8 cellular contexts compared by ENCODE assay signal in the genomic region with DNA sequence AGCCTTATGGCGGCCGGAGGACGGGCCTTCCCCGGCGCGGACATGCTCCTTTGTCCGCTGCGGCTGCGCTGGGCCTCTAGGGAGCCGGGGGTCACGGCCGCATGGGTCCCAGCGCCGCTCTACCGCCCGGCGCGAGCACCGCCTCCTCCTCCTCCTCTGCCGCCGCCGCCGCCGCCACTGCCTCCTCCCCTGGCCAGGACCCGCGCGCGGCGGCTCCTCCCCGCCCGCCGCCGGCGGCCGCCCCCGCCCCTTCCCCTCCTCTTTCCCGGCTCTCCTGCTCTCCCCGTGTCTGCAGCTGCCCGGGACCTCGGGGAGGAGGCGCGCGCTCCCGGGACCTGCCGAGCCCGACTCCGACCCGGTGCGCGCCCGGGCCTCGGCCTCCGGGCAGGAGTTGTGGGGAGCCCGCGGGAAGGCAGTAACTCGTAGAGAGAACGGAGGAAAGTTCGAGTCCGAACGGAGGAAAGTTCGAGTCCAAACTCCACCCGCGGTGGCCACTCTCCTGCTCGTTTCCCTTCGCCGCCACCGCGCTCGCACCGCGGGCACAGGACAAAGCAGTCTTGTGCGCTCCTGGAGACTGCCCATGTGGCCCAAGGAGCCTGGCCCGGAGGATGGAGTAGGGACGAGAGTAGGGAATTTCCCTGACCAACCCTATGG. TPM values are rescaled to one million over a fixed set of nuclear protein-coding genes. Genes with fewer than 3 reads are reported as not detected.
DNase-seq lines count a peak whose midpoint lies in the region; ATAC-seq, FAIRE-seq and TF ChIP-seq lines count a peak whose summit lies in the region.

A gene with protein sequence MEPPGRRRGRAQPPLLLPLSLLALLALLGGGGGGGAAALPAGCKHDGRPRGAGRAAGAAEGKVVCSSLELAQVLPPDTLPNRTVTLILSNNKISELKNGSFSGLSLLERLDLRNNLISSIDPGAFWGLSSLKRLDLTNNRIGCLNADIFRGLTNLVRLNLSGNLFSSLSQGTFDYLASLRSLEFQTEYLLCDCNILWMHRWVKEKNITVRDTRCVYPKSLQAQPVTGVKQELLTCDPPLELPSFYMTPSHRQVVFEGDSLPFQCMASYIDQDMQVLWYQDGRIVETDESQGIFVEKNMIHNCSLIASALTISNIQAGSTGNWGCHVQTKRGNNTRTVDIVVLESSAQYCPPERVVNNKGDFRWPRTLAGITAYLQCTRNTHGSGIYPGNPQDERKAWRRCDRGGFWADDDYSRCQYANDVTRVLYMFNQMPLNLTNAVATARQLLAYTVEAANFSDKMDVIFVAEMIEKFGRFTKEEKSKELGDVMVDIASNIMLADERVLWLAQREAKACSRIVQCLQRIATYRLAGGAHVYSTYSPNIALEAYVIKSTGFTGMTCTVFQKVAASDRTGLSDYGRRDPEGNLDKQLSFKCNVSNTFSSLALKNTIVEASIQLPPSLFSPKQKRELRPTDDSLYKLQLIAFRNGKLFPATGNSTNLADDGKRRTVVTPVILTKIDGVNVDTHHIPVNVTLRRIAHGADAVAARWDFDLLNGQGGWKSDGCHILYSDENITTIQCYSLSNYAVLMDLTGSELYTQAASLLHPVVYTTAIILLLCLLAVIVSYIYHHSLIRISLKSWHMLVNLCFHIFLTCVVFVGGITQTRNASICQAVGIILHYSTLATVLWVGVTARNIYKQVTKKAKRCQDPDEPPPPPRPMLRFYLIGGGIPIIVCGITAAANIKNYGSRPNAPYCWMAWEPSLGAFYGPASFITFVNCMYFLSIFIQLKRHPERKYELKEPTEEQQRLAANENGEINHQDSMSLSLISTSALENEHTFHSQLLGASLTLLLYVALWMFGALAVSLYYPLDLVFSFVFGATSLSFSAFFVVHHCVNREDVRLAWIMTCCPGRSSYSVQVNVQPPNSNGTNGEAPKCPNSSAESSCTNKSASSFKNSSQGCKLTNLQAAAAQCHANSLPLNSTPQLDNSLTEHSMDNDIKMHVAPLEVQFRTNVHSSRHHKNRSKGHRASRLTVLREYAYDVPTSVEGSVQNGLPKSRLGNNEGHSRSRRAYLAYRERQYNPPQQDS (N-terminal part only) (minus strand): TSS at position 179 of the 654 bp plus-strand sequence. CDS start 282 bp downstream, outside the sequence.

- peak within 1 kb of the TSS; percentile 82 for H2BK12ac ChIP-seq in H1 (ENCODE audit: low read depth, low read length)

- peak within 1 kb of the TSS; percentile 91 for H2BK5ac ChIP-seq in H1 (ENCODE audit: low read depth, low read length)

- no peaks in the 10 kb centered on the region for H3K27me3 ChIP-seq in BE2C
- H3K27me3 ChIP-seq in H1 (replicated peaks in 1 of 4; ENCODE audit: control insufficient read depth in 3 of 4, extremely low read depth in 1 of 4, insufficient read depth in 3 of 4, low read length in 3 of 4), result peaks cover 0 to 3% (median 0%) of the 10 kb centered on the region in 4 experiments; a peak in 3 of 7 replicates
- H3K27me3 ChIP-seq in lower lobe of right lung (ENCODE audit: low read depth), result peaks cover 5% of the 10 kb centered on the region

- CTCF ChIA-PET in H1 (lab: Charles Lee; ENCODE audit: partially characterized antibody), result no interaction called here

- peak; percentile 90 for DNase-seq in BE2C
- DNase-seq in NCI-H1417 treated with DMSO at 0.1 percent for 48 hours (lab: John Stamatoyannopoulos, UW), result peak; percentile 1
- peak in 1 of 2 experiments; percentile 81 for DNase-seq in H1 (ENCODE audit: low read depth in 1 of 2, low spot score in 2 of 2)
- DNase-seq in lower lobe of right lung, result peak; percentile 78
- DNase-seq in stimulated activated CD4-positive, alpha-beta T cell treated with anti-CD3 and anti-CD28 coated beads, Interleukin-4, amount 100 ng/mL, for 48 hours (ENCODE audit: low read depth in 2 of 2), result peak; percentile 30 to 36

- H3K4me3 ChIP-seq in BE2C (ENCODE audit: low read depth, low read length), result peak within 1 kb of the TSS; percentile 82
- H3K4me3 ChIP-seq in WI38 (ENCODE audit: low read depth, low read length), result peak within 1 kb of the TSS; percentile 76
- peak within 1 kb of the TSS; percentile 80 to 99 (median 84) for H3K4me3 ChIP-seq in H1 (ENCODE audit: extremely low read depth in 1 of 4, insufficient read depth in 2 of 4, low read depth in 3 of 4, low read length in 4 of 4)
- peak within 1 kb of the TSS; percentile 63 for H3K4me3 ChIP-seq in lower lobe of right lung

- intact Hi-C loops in lower lobe of right lung (cut with DNase I), result no loop called here

- peaks cover 19 to 41% of the 10 kb centered on the region in 2 experiments for H3K79me2 ChIP-seq in H1 (ENCODE audit: control insufficient read depth in 1 of 2, insufficient read depth in 2 of 2, low read length in 2 of 2)

- POLR2A ChIA-PET in H1 (lab: Charles Lee; ENCODE audit: partially characterized antibody), result interaction anchor here (0.6 to 3.9 kb wide), 10 partner anchors 8 to 54 kb away, joined by 3 to 62 read pairs (median 4); no protein-coding TSS in a partner anchor

- 3% methylated on average over 22 of the region's 74 CpGs; no CpG with 5 or more reads in 1 of the 2 experiments for WGBS in H1 (ENCODE audit: extremely low coverage in 1 of 2, insufficient coverage in 1 of 2, insufficient read length in 1 of 2, insufficient replicate concordance in 2 of 2, low coverage in 1 of 2, low lambda C conversion rate in 2 of 2, missing lambda C conversion rate in 1 of 2), 2 experiments

- H3K27ac ChIP-seq in H1 (ENCODE audit: low read depth, low read length), result peak within 1 kb of the TSS; percentile 90
- peak within 1 kb of the TSS; percentile 65 for H3K27ac ChIP-seq in lower lobe of right lung

- peak within 1 kb of the TSS; percentile 90 to 99 (median 94) for H3K9ac ChIP-seq in H1 (replicated peaks in 1 of 4; ENCODE audit: extremely low read depth in 1 of 4, low read depth in 3 of 4, low read length in 3 of 4)

- ATAC-seq in GM21390 (IDR thresholded peaks at IDR 0.05; ENCODE audit: unreplicated experiment) (peak; percentile 69), lower lobe of right lung (peak; percentile 93 to 96), HG03097 (IDR thresholded peaks at IDR 0.05; ENCODE audit: low FRiP score, unreplicated experiment) (no peak)

- peak within 1 kb of the TSS; percentile 98 for H4K8ac ChIP-seq in H1 (ENCODE audit: extremely low read depth, insufficient read depth, low read length)

- H4K5ac ChIP-seq in H1 (ENCODE audit: insufficient read length, low read depth, low read length), result peak within 1 kb of the TSS; percentile 55

- TF ChIP-seq CTCF in BE2C (IDR thresholded peaks at IDR 0.05; ENCODE audit: low read depth, low read length), result no peak
- no peak for TF ChIP-seq CTCF in WI38 (IDR thresholded peaks at IDR 0.05; ENCODE audit: low read depth, low read length)
- TF ChIP-seq CTCF in H1 (IDR thresholded peaks at IDR 0.05; ENCODE audit: control extremely low read depth in 1 of 3, insufficient read depth in 1 of 3, low read depth in 1 of 3, low read length in 3 of 3), result no peak
- no peak for TF ChIP-seq CTCF in lower lobe of right lung (IDR thresholded peaks at IDR 0.05)

- peak within 1 kb of the TSS; percentile 95 for H4K91ac ChIP-seq in H1 (replicated peaks; ENCODE audit: insufficient read length, low read length)

- no peaks in the 10 kb centered on the region; the same call in 1 of the 2 replicates for H3K79me1 ChIP-seq in H1 (ENCODE audit: low read depth, low read length)

- peak within 1 kb of the TSS; percentile 29; the same call in 1 of the 2 replicates for H2AK5ac ChIP-seq in H1 (ENCODE audit: low read depth, low read length)

- TF ChIP-seq EP300 in H1 (IDR thresholded peaks at IDR 0.05; ENCODE audit: borderline replicate concordance in 1 of 2, low read depth in 2 of 2, low read length in 2 of 2), result no peak

- H2BK15ac ChIP-seq in H1 (ENCODE audit: low read length), result peak within 1 kb of the TSS; percentile 83; the same call in 1 of the 2 replicates

- TF ChIP-seq POLR2A in H1 (IDR thresholded peaks at IDR 0.05; ENCODE audit: control extremely low read depth in 1 of 2, low read depth in 2 of 2, low read length in 2 of 2), result peak; percentile 62 to 76

- no peak for TF ChIP-seq RAD21 in H1 (IDR thresholded peaks at IDR 0.05 in 1 of 2, conservative IDR thresholded peaks at IDR 0.05 in 1 of 2; ENCODE audit: low read depth in 2 of 2, low read length in 2 of 2)

- peak within 1 kb of the TSS; percentile 93 for H3K18ac ChIP-seq in H1 (ENCODE audit: extremely low read depth, low read length)

- H3K4ac ChIP-seq in H1 (replicated peaks; ENCODE audit: insufficient read length, low read depth, low read length), result peak within 1 kb of the TSS; percentile 49

- FAIRE-seq in H1 (lab: Jason Lieb, UNC), result no peak

- H3K36me3 ChIP-seq in BE2C (no peaks in the 10 kb centered on the region; the same call in 1 of the 2 replicates), H1 (ENCODE audit: control insufficient read depth in 2 of 4, insufficient read depth in 4 of 4, low read length in 3 of 4) (no peaks in the 10 kb centered on the region), lower lobe of right lung (no peaks in the 10 kb centered on the region)

- H2AFZ ChIP-seq in H1 (ENCODE audit: low read length), result peak within 1 kb of the TSS; percentile 67

- H3K9me3 ChIP-seq in BE2C (no peaks in the 10 kb centered on the region), H1 (ENCODE audit: insufficient read depth in 2 of 2, low read depth in 1 of 2, low read length in 1 of 2) (no peaks in the 10 kb centered on the region), lower lobe of right lung (no peaks in the 10 kb centered on the region)

- peaks cover 3% of the 10 kb centered on the region in 2 experiments for H4K20me1 ChIP-seq in H1 (replicated peaks in 1 of 2; ENCODE audit: control insufficient read depth in 1 of 2, insufficient read depth in 2 of 2, low read length in 2 of 2)

- H3K56ac ChIP-seq in H1 (replicated peaks; ENCODE audit: insufficient read length, low read depth, low read length), result peak within 1 kb of the TSS; percentile 84

- H3K4me1 ChIP-seq in BE2C (no peaks in the 10 kb centered on the region), H1 (replicated peaks in 1 of 4; ENCODE audit: control insufficient read depth in 3 of 4, insufficient read depth in 4 of 4, low read length in 3 of 4) (peaks cover 3 to 13% (median 5%) of the 10 kb centered on the region in 4 experiments; a peak in 5 of 7 replicates), lower lobe of right lung (no peaks in the 10 kb centered on the region)

- H3K14ac ChIP-seq in H1 (ENCODE audit: insufficient read length), result no peak within 1 kb of the TSS

- H2BK20ac ChIP-seq in H1 (ENCODE audit: low read length), result peak within 1 kb of the TSS; percentile 80; the same call in 1 of the 2 replicates

- peak within 1 kb of the TSS; percentile 77 for H2BK120ac ChIP-seq in H1 (replicated peaks; ENCODE audit: low read depth, low read length)

- H3K4me2 ChIP-seq in H1 (ENCODE audit: insufficient read depth in 1 of 2, low read depth in 2 of 2, low read length in 2 of 2), result peak within 1 kb of the TSS; percentile 80 to 98

- H3K23ac ChIP-seq in H1 (ENCODE audit: insufficient read length), result no peak within 1 kb of the TSS

- peaks cover 14% of the 10 kb centered on the region for H3K23me2 ChIP-seq in H1 (ENCODE audit: low read depth, low read length)

RNA-seq across cellular contexts. Expression of the gene that starts here (rescaled TPM):
- polyA plus RNA-seq in BE2C (2012; ENCODE audit: insufficient read depth, insufficient read length, low read depth), result 17.3 TPM
- 58.2 and 63.0 TPM in 2 replicates for total RNA-seq in H1 (2021; fragmentation: NEBNext Ultra II Directional; extraction: Animal tissue kit (Norgen Biotek cat#: 25700))
- polyA plus RNA-seq in H1 (2011; rRNA removed), result 24.1 and 31.5 TPM in 2 replicates
- 33.6 TPM for polyA plus RNA-seq in H1 (2011; cell fraction: cytosol; rRNA removed)
- 44.6 TPM for polyA plus RNA-seq in H1 (2011; cell fraction: nucleus; rRNA removed)
- polyA plus RNA-seq in H1 (2012, experiment 1 of 2), result 37.7 to 50.3 TPM (median 43.3 TPM) in 4 replicates
- polyA plus RNA-seq in H1 (2012, experiment 2 of 2), result 3.8 TPM
- 43.8 TPM for polyA plus RNA-seq in H1 (2013, experiment 1 of 2)
- polyA plus RNA-seq in H1 (2013, experiment 2 of 2), result 48.0 TPM
- 218 and 258 TPM in 2 replicates for polyA minus RNA-seq in H1 (2011; rRNA and poly(A)+ RNA removed)
- polyA minus RNA-seq in H1 (2011; cell fraction: cytosol; rRNA and poly(A)+ RNA removed), result 45.2 TPM
- 194 TPM for polyA minus RNA-seq in H1 (2011; cell fraction: nucleus; rRNA and poly(A)+ RNA removed)
- total RNA-seq in lower lobe of right lung, result 15.8 TPM
